Comparison of ENCODE assay signal across 9 cellular contexts in genomic region chr1:31765041-31765467, GRCh38. TPM values are rescaled to one million over a fixed set of nuclear protein-coding genes. Genes with fewer than 3 reads are reported as not detected.
A peak's percentile ranks its signal among the peaks of the same experiment; 100 is the strongest.
DNase-seq lines count a peak whose midpoint lies in the region; ATAC-seq and TF ChIP-seq lines count a peak whose summit lies in the region.
"Had no signal": no experiment of that assay in that cellular context is flagged by ENCODE, and none has a peak within 500 bp of the region (broad histone marks: within the 10 kb centered on the region; RNA-seq: fewer than 3 reads in every experiment).

No MANE protein-coding gene starts in this region.

- no peaks in the 10 kb centered on the region for H3K36me3 ChIP-seq in HEK293 (ENCODE audit: control insufficient read depth in 2 of 2, insufficient read depth in 1 of 2, low read length in 2 of 2)
- H3K36me3 ChIP-seq: thoracic aorta had no signal

- no peak for ATAC-seq in left ventricle myocardium superior
- ATAC-seq in HG02938 (IDR thresholded peaks at IDR 0.05; ENCODE audit: unreplicated experiment) = no peak
- no peak for ATAC-seq in HG02759 (IDR thresholded peaks at IDR 0.05; ENCODE audit: unreplicated experiment)
- ATAC-seq in GM19395 (IDR thresholded peaks at IDR 0.05; ENCODE audit: unreplicated experiment) = no peak

- POLR2A ChIA-PET in HEK293 (lab: Yijun Ruan, JAX) = interaction anchor here (1.4 kb wide), 1 partner anchor 24 kb away, joined by 7 read pairs; no protein-coding TSS in a partner anchor

- H3K9me3 ChIP-seq in HEK293 (ENCODE audit: control insufficient read depth, insufficient read depth, low read depth, low read length) = no peaks in the 10 kb centered on the region
- H3K9me3 ChIP-seq: thoracic aorta had no signal

- H3K4me3 ChIP-seq in HEK293 (ENCODE audit: low read depth, low read length) = no peak overlapping the region

- no peak overlapping the region for H3K27ac ChIP-seq in HEK293 (ENCODE audit: extremely low read depth, low read depth, low read length)
- H3K27ac ChIP-seq: thoracic aorta had no signal

- DNase-seq in COLO668 (lab: John Stamatoyannopoulos, UW; ENCODE audit: unreplicated experiment) = peak; percentile 68
- peak; percentile 26 for DNase-seq in SK-N-DZ (ENCODE audit: low spot score)
- DNase-seq in left ventricle myocardium superior = peak; percentile 35
- no peak for DNase-seq in GM19238 (ENCODE audit: insufficient read length, low spot score)

- TF ChIP-seq CTCF in HEK293 (tag by site-specific recombination; IDR thresholded peaks at IDR 0.05) = peak; percentile 32; the same call in 1 of the 2 replicates

- intact Hi-C loops in left ventricle myocardium superior (cut with micrococcal nuclease) = no loop called here

- CTCF ChIA-PET in HEK293 (lab: Yijun Ruan, JAX) = interaction anchor here (0.9 to 7.0 kb wide), 4 partner anchors 11 to 200 kb away, joined by 3 to 51 read pairs (median 6); no protein-coding TSS in a partner anchor

- H3K4me1 ChIP-seq in HEK293 (ENCODE audit: control insufficient read depth, insufficient read depth, low read length) = no peaks in the 10 kb centered on the region; the same call in 1 of the 2 replicates

TF ChIP-seq in HEK293, 187 proteins besides CTCF, POLR2A, EP300 and RAD21 (continues in another document):
- TF ChIP-seq ZNF623 (tag by site-specific recombination; IDR thresholded peaks at IDR 0.05) (no peak), ZNF776 (tag by site-specific recombination; IDR thresholded peaks at IDR 0.05; ENCODE audit: borderline replicate concordance) (no peak), ZBTB20 (tag by site-specific recombination; IDR thresholded peaks at IDR 0.05) (no peak), BCL11A (tag by site-specific recombination; IDR thresholded peaks at IDR 0.05; ENCODE audit: low read depth) (no peak), ZEB2 (tag by site-specific recombination; IDR thresholded peaks at IDR 0.05) (no peak), PRDM4 (tag by site-specific recombination; IDR thresholded peaks at IDR 0.05) (no peak), PRDM10 (tag by site-specific recombination; IDR thresholded peaks at IDR 0.05) (peak; percentile 92), ZBTB17 (tag by site-specific recombination; IDR thresholded peaks at IDR 0.05) (no peak), GLIS2 (tag by site-specific recombination; IDR thresholded peaks at IDR 0.05) (peak; percentile 10; the same call in 1 of the 2 replicates)
- TF ChIP-seq, protein P1, sequence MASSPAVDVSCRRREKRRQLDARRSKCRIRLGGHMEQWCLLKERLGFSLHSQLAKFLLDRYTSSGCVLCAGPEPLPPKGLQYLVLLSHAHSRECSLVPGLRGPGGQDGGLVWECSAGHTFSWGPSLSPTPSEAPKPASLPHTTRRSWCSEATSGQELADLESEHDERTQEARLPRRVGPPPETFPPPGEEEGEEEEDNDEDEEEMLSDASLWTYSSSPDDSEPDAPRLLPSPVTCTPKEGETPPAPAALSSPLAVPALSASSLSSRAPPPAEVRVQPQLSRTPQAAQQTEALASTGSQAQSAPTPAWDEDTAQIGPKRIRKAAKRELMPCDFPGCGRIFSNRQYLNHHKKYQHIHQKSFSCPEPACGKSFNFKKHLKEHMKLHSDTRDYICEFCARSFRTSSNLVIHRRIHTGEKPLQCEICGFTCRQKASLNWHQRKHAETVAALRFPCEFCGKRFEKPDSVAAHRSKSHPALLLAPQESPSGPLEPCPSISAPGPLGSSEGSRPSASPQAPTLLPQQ (tag by site-specific recombination; IDR thresholded peaks at IDR 0.05) = no peak
- TF ChIP-seq, protein P2, sequence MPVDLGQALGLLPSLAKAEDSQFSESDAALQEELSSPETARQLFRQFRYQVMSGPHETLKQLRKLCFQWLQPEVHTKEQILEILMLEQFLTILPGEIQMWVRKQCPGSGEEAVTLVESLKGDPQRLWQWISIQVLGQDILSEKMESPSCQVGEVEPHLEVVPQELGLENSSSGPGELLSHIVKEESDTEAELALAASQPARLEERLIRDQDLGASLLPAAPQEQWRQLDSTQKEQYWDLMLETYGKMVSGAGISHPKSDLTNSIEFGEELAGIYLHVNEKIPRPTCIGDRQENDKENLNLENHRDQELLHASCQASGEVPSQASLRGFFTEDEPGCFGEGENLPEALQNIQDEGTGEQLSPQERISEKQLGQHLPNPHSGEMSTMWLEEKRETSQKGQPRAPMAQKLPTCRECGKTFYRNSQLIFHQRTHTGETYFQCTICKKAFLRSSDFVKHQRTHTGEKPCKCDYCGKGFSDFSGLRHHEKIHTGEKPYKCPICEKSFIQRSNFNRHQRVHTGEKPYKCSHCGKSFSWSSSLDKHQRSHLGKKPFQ (tag by site-specific recombination; IDR thresholded peaks at IDR 0.05) = no peak
- TF ChIP-seq, protein P3, sequence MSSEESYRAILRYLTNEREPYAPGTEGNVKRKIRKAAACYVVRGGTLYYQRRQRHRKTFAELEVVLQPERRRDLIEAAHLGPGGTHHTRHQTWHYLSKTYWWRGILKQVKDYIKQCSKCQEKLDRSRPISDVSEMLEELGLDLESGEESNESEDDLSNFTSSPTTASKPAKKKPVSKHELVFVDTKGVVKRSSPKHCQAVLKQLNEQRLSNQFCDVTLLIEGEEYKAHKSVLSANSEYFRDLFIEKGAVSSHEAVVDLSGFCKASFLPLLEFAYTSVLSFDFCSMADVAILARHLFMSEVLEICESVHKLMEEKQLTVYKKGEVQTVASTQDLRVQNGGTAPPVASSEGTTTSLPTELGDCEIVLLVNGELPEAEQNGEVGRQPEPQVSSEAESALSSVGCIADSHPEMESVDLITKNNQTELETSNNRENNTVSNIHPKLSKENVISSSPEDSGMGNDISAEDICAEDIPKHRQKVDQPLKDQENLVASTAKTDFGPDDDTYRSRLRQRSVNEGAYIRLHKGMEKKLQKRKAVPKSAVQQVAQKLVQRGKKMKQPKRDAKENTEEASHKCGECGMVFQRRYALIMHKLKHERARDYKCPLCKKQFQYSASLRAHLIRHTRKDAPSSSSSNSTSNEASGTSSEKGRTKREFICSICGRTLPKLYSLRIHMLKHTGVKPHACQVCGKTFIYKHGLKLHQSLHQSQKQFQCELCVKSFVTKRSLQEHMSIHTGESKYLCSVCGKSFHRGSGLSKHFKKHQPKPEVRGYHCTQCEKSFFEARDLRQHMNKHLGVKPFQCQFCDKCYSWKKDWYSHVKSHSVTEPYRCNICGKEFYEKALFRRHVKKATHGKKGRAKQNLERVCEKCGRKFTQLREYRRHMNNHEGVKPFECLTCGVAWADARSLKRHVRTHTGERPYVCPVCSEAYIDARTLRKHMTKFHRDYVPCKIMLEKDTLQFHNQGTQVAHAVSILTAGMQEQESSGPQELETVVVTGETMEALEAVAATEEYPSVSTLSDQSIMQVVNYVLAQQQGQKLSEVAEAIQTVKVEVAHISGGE (tag by site-specific recombination; conservative IDR thresholded peaks at IDR 0.05; ENCODE audit: low read depth) = no peak

RNA-seq across cellular contexts. Expression of gene ADGRB2, which starts 0.9 kb away (rescaled TPM):
- polyA plus RNA-seq in SK-N-DZ (2014; cell fraction: cytosol; rRNA removed) = 4.5 and 6.9 TPM in 2 replicates
- polyA plus RNA-seq in SK-N-DZ (2014; cell fraction: nucleus; rRNA removed) = 15.5 and 24.3 TPM in 2 replicates
- total RNA-seq in left ventricle myocardium superior = 10.0 TPM

RNA-seq across cellular contexts. Expression of gene SPOCD1, which starts 50.8 kb away (rescaled TPM):
- polyA plus RNA-seq in SK-N-DZ (2014; cell fraction: cytosol; rRNA removed) = 0.03 TPM in 1 of 2 replicates, not detected in the other
- polyA plus RNA-seq in SK-N-DZ (2014; cell fraction: nucleus; rRNA removed) = not detected in 2 replicates
- not detected for total RNA-seq in left ventricle myocardium superior
